1 cellular context compared by ENCODE assay signal in genomic region chr5:122756263-122756911, GRCh38.
A peak's percentile ranks its signal among the peaks of the same experiment; 100 is the strongest.
TF ChIP-seq lines count a peak whose summit lies in the region.

No MANE protein-coding gene starts in this region.

TF ChIP-seq in K562, 482 proteins besides CTCF, POLR2A, EP300 and RAD21 (continued from another document):
- TF ChIP-seq SNIP1 (IDR thresholded peaks at IDR 0.05; ENCODE audit: low read depth): no peak
- peak; percentile 28; the same call in 1 of the 2 replicates for TF ChIP-seq JUND (IDR thresholded peaks at IDR 0.05; ENCODE audit: borderline replicate concordance, low read depth, low read length)
- no peak for TF ChIP-seq JUND (tag; IDR thresholded peaks at IDR 0.05; ENCODE audit: borderline replicate concordance, low read depth, low read length)
- TF ChIP-seq ASH1L (IDR thresholded peaks at IDR 0.05; ENCODE audit: borderline replicate concordance, low read depth, partially characterized antibody): no peak
- no peak for TF ChIP-seq CEBPG (CRISPR knock-in tag; IDR thresholded peaks at IDR 0.05)
- TF ChIP-seq CEBPG (tag; conservative IDR thresholded peaks at IDR 0.05 in 1 of 2, IDR thresholded peaks at IDR 0.05 in 1 of 2): peak; percentile 56 to 87; a peak in 3 of 4 replicates
- TF ChIP-seq C11orf30 (IDR thresholded peaks at IDR 0.05; ENCODE audit: low read depth): peak; percentile 55; the same call in 1 of the 2 replicates
- TF ChIP-seq ZC3H11A (IDR thresholded peaks at IDR 0.05; ENCODE audit: low read depth, low read length): no peak
- no peak for TF ChIP-seq ARID1B (IDR thresholded peaks at IDR 0.05)
- no peak for TF ChIP-seq ZBTB12 (CRISPR knock-in tag; IDR thresholded peaks at IDR 0.05)
- TF ChIP-seq CBFA2T2 (conservative IDR thresholded peaks at IDR 0.05): no peak
- no peak for TF ChIP-seq MYNN (IDR thresholded peaks at IDR 0.05)
- TF ChIP-seq MYNN (CRISPR knock-in tag; IDR thresholded peaks at IDR 0.05): no peak
- TF ChIP-seq CC2D1A (IDR thresholded peaks at IDR 0.05): no peak
- no peak for TF ChIP-seq TCF15 (CRISPR knock-in tag; IDR thresholded peaks at IDR 0.05)
- TF ChIP-seq JUN (IDR thresholded peaks at IDR 0.05; ENCODE audit: borderline replicate concordance, low read depth, low read length): peak; percentile 54; the same call in 1 of the 2 replicates
- TF ChIP-seq JUN (CRISPR knock-in tag; IDR thresholded peaks at IDR 0.05; ENCODE audit: borderline replicate concordance): no peak
TF ChIP-seq in K562: peak in this region for 12.
